Comparison of ENCODE assay signal across 12 cellular contexts in the genomic region with DNA sequence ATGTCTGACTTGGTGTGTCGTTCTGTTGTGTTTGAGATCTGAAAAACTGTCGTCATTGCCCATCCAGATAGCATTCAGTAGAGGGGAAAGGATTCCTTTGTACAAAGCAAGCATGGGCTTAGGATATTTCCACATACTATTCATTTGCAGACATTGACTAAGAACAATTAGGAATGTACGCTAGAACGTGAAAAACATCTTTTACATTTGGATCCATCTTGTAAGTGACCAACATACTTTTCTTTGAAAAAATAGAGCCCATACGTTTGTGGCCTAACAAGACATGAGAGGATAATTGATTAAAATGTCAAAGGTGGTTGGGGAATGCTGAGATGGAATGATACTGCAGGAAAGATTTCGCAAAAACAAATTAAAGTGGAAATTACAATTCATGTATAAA.
DNase-seq lines count a peak whose midpoint lies in the region; TF ChIP-seq lines count a peak whose summit lies in the region.
"Had no signal": no experiment of that assay in that cellular context is flagged by ENCODE, and none has a peak within 500 bp of the region (broad histone marks: within the 10 kb centered on the region; RNA-seq: fewer than 3 reads in every experiment).

No MANE protein-coding gene starts in this region.

- DNase-seq in RKO (ENCODE audit: low spot score): peak; percentile 8
- DNase-seq in substantia nigra (lab: John Stamatoyannopoulos, UW): no peak
- no peak for DNase-seq in nucleus accumbens (lab: John Stamatoyannopoulos, UW)
- no peak for DNase-seq in activated naive CD4-positive, alpha-beta T cell treated with anti-CD3 and anti-CD28 coated beads, Interleukin-2, amount 50 U/mL, for 16 hours
- no peak for DNase-seq in right atrium auricular region (ENCODE audit: low spot score)
- DNase-seq in GM10266 (ENCODE audit: extremely low spot score): no peak
- DNase-seq: C1 segment of cervical spinal cord; Calu3; CD4-positive, alpha-beta T cell; DMS 273 treated with DMSO at 0.1 percent for 48 hours had no signal

- no peaks in the 10 kb centered on the region for H3K9me3 ChIP-seq in right atrium auricular region
- H3K9me3 ChIP-seq: HAP-1 had no signal

- no peak for TF ChIP-seq CTCF in right atrium auricular region (IDR thresholded peaks at IDR 0.05)
- no peak for TF ChIP-seq CTCF in GM10266 (IDR thresholded peaks at IDR 0.05; ENCODE audit: control insufficient read depth, insufficient read depth, low read depth, missing control alignments)

- no peak overlapping the region for H3K4me3 ChIP-seq in right atrium auricular region
- H3K4me3 ChIP-seq: HAP-1 had no signal

- H3K27ac ChIP-seq in cingulate gyrus (ENCODE audit: low read depth, low read length) (peak overlapping the region; percentile 99), substantia nigra (ENCODE audit: low read depth, low read length, poor library complexity, severe bottlenecking) (peak overlapping the region; percentile 97), right atrium auricular region (no peak overlapping the region)

- H3K27me3 ChIP-seq in right atrium auricular region: no peaks in the 10 kb centered on the region

- H3K4me1 ChIP-seq in right atrium auricular region: peaks cover 0 to 13% of the 10 kb centered on the region in 2 donors

- H3K36me3 ChIP-seq in right atrium auricular region: no peaks in the 10 kb centered on the region
- H3K36me3 ChIP-seq: HAP-1 had no signal

Comparison
In these comparisons a context has a peak if more than half of its experiments do, and no peak if none do; other contexts are left out.
1. H3K27ac ChIP-seq: peak in cingulate gyrus (single experiment) and substantia nigra (single experiment); none in right atrium auricular region (0 of 2).